In genomic region chr7:110944448-110944847, GRCh38 we compare ENCODE assay signal across 2 cellular contexts.
TF ChIP-seq lines count a peak whose summit lies in the region.

No MANE protein-coding gene starts in this region.

TF ChIP-seq in IMR-90, 13 proteins besides CTCF, POLR2A, EP300 and RAD21 (continued from another document):
- TF ChIP-seq RFX5 (IDR thresholded peaks at IDR 0.05; ENCODE audit: low read depth, low read length), result no peak
- TF ChIP-seq, protein P1, sequence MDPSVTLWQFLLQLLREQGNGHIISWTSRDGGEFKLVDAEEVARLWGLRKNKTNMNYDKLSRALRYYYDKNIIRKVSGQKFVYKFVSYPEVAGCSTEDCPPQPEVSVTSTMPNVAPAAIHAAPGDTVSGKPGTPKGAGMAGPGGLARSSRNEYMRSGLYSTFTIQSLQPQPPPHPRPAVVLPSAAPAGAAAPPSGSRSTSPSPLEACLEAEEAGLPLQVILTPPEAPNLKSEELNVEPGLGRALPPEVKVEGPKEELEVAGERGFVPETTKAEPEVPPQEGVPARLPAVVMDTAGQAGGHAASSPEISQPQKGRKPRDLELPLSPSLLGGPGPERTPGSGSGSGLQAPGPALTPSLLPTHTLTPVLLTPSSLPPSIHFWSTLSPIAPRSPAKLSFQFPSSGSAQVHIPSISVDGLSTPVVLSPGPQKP (IDR thresholded peaks at IDR 0.05; ENCODE audit: borderline replicate concordance, low read depth, low read length), result no peak
- no peak for TF ChIP-seq RCOR1 (IDR thresholded peaks at IDR 0.05; ENCODE audit: insufficient replicate concordance, low read length)
- no peak for TF ChIP-seq SMC3 (IDR thresholded peaks at IDR 0.05; ENCODE audit: low read depth, low read length)
- TF ChIP-seq, protein P2, sequence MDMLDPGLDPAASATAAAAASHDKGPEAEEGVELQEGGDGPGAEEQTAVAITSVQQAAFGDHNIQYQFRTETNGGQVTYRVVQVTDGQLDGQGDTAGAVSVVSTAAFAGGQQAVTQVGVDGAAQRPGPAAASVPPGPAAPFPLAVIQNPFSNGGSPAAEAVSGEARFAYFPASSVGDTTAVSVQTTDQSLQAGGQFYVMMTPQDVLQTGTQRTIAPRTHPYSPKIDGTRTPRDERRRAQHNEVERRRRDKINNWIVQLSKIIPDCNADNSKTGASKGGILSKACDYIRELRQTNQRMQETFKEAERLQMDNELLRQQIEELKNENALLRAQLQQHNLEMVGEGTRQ (IDR thresholded peaks at IDR 0.05; ENCODE audit: low read depth, low read length), result no peak
- no peak for TF ChIP-seq CEBPB (IDR thresholded peaks at IDR 0.05; ENCODE audit: low read depth, low read length)
- TF ChIP-seq NFE2L2 (IDR thresholded peaks at IDR 0.05; ENCODE audit: low read depth, low read length), result no peak
- TF ChIP-seq MAFK (IDR thresholded peaks at IDR 0.05; ENCODE audit: low read depth, low read length), result no peak
- no peak for TF ChIP-seq CHD1 (IDR thresholded peaks at IDR 0.05; ENCODE audit: low read depth, low read length)
- no peak for TF ChIP-seq MXI1 (IDR thresholded peaks at IDR 0.05; ENCODE audit: borderline replicate concordance, low read depth, low read length)
- no peak for TF ChIP-seq BHLHE40 (IDR thresholded peaks at IDR 0.05; ENCODE audit: low read depth, low read length)

TF ChIP-seq in H1, 55 proteins besides CTCF, POLR2A, EP300 and RAD21 (continued from another document):
- TF ChIP-seq ZNF274 (IDR thresholded peaks at IDR 0.05; ENCODE audit: borderline replicate concordance, extremely low read depth, low read length), result no peak
- TF ChIP-seq CHD2 (IDR thresholded peaks at IDR 0.05; ENCODE audit: low read length), result no peak
